In the genomic region with DNA sequence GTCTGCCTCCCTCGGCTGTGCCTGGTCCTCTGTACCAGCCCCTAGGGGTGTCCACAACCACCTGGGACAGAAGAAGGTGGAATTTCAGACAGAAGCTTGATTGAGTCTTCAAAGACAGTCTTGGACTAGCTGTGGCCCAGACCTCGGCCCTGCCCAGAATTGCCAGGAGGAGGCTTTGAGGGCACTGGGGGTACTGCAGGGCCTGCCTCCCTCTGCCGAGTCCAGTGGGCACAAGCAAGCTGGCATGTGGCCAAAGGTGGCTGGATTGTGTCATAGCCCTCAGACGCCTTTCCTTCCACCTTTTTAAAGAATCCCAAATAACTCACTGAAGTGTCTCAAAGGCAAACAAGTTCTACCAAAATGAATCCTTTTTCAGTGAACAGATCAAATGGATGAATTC, we compare ENCODE assay signal across 13 cellular contexts. TPM values are rescaled to one million over a fixed set of nuclear protein-coding genes. Genes with fewer than 3 reads are reported as not detected.
A peak's percentile ranks its signal among the peaks of the same experiment; 100 is the strongest.
DNase-seq lines count a peak whose midpoint lies in the region; ATAC-seq and TF ChIP-seq lines count a peak whose summit lies in the region.
"Had no signal": no experiment of that assay in that cellular context is flagged by ENCODE, and none has a peak within 500 bp of the region (broad histone marks: within the 10 kb centered on the region; RNA-seq: fewer than 3 reads in every experiment).

No MANE protein-coding gene starts in this region.

- TF ChIP-seq CTCF in MCF 10A (IDR thresholded peaks at IDR 0.05; ENCODE audit: unreplicated experiment): no peak
- TF ChIP-seq CTCF in mammary epithelial cell (conservative IDR thresholded peaks at IDR 0.05 in 1 of 2, IDR thresholded peaks at IDR 0.05 in 1 of 2; ENCODE audit: extremely low read depth in 1 of 2, insufficient read depth in 1 of 2, low read depth in 1 of 2, low read length in 2 of 2): no peak
- TF ChIP-seq CTCF in endodermal cell (conservative IDR thresholded peaks at IDR 0.05): peak; percentile 30
- TF ChIP-seq CTCF in adrenal gland (IDR thresholded peaks at IDR 0.05): no peak

- H3K36me3 ChIP-seq in mammary epithelial cell (ENCODE audit: insufficient read depth, low read length) (no peaks in the 10 kb centered on the region), endodermal cell (ENCODE audit: control insufficient read depth, insufficient read depth, low read length) (no peaks in the 10 kb centered on the region), adrenal gland (replicated peaks in 1 of 2) (no peaks in the 10 kb centered on the region)
- H3K36me3 ChIP-seq: BLaER1, HAP-1 had no signal

- TF ChIP-seq POLR2A in adrenal gland (IDR thresholded peaks at IDR 0.05): no peak

- H3K27me3 ChIP-seq in mammary epithelial cell (ENCODE audit: insufficient read depth, low read length): no peaks in the 10 kb centered on the region
- no peaks in the 10 kb centered on the region for H3K27me3 ChIP-seq in endodermal cell (ENCODE audit: control insufficient read depth, insufficient read depth, low read length, poor library complexity, severe bottlenecking)
- H3K27me3 ChIP-seq in adrenal gland: no peaks in the 10 kb centered on the region
- H3K27me3 ChIP-seq: BLaER1 had no signal

- H3K9ac ChIP-seq in mammary epithelial cell (ENCODE audit: insufficient read depth, low read length) (no peak overlapping the region), endodermal cell (ENCODE audit: extremely low read depth, low read length, poor library complexity, severe bottlenecking) (no peak overlapping the region)
- H3K9ac ChIP-seq: BLaER1 had no signal

- no peaks in the 10 kb centered on the region for H3K79me2 ChIP-seq in mammary epithelial cell (ENCODE audit: insufficient read depth, low read length)

- H3K4me3 ChIP-seq in mammary epithelial cell (replicated peaks in 1 of 3; ENCODE audit: insufficient read depth in 1 of 3, low read depth in 2 of 3, low read length in 3 of 3) (no peak overlapping the region), endodermal cell (ENCODE audit: low read length) (no peak overlapping the region), adrenal gland (no peak overlapping the region)
- H3K4me3 ChIP-seq: BLaER1, HAP-1 had no signal

- H2AFZ ChIP-seq in mammary epithelial cell (ENCODE audit: low read depth, low read length): no peak overlapping the region

- 88% methylated on average over 2 of the region's 4 CpGs for WGBS in mammary epithelial cell (ENCODE audit: low coverage, missing lambda C conversion rate)
- WGBS in endodermal cell (ENCODE audit: insufficient coverage in 1 of 2, insufficient read length in 1 of 2), 2 experiments: 86 to 92% methylated on average over 3 to 4 of the region's 4 CpGs
- WGBS in adrenal gland, 4 donors: 73 to 95% (median 89%) methylated on average over 2 to 4 of the region's 4 CpGs

- H3K9me3 ChIP-seq in mammary epithelial cell (replicated peaks; ENCODE audit: insufficient read depth, low read length): no peaks in the 10 kb centered on the region
- H3K9me3 ChIP-seq in endodermal cell (ENCODE audit: control insufficient read depth, low read length): no peaks in the 10 kb centered on the region
- no peaks in the 10 kb centered on the region for H3K9me3 ChIP-seq in adrenal gland (replicated peaks in 1 of 3)
- H3K9me3 ChIP-seq: Caco-2, HAP-1 had no signal

- ATAC-seq in GM21447 (IDR thresholded peaks at IDR 0.05; ENCODE audit: unreplicated experiment): no peak

- intact Hi-C loops in MCF 10A (cut with micrococcal nuclease) (no loop called here), mammary epithelial cell (cut with micrococcal nuclease) (no loop called here), adrenal gland (cut with DNase I) (no loop called here)

- H3K36me3 Mint-ChIP-seq in MCF 10A (ENCODE audit: insufficient read depth, unreplicated experiment) (no peaks in the 10 kb centered on the region), endodermal cell (ENCODE audit: low read depth) (no peaks in the 10 kb centered on the region)

- H3K27ac Mint-ChIP-seq in MCF 10A (ENCODE audit: low read depth, unreplicated experiment): no peak overlapping the region
- no peak overlapping the region for H3K27ac Mint-ChIP-seq in endodermal cell
- H3K27ac Mint-ChIP-seq: HFFc6 had no signal

- DNase-seq in MCF 10A (ENCODE audit: unreplicated experiment): peak; percentile 3
- no peak for DNase-seq in mammary epithelial cell
- peak; percentile 26 for DNase-seq in Daoy (ENCODE audit: low read depth)
- peak; percentile 14 for DNase-seq in RKO (ENCODE audit: low spot score)
- no peak for DNase-seq in endodermal cell
- no peak for DNase-seq in NCI-H82 treated with DMSO at 0.1 percent for 48 hours (lab: John Stamatoyannopoulos, UW; ENCODE audit: unreplicated experiment)
- no peak for DNase-seq in adrenal gland
- DNase-seq: Caco-2; CD8-positive, alpha-beta memory T cell; HFFc6 had no signal

- dilution Hi-C loops in mammary epithelial cell (cut with HindIII; ENCODE audit: low sequenced_read_pairs): no loop called here

- in situ Hi-C loops in mammary epithelial cell (cut with MboI; ENCODE audit: low sequenced_read_pairs in 2 of 2): no loop called here

- H3K4me1 Mint-ChIP-seq in MCF 10A (ENCODE audit: insufficient read depth, unreplicated experiment) (no peaks in the 10 kb centered on the region), endodermal cell (peaks cover 3% of the 10 kb centered on the region)
- H3K4me1 Mint-ChIP-seq: CD8-positive, alpha-beta memory T cell had no signal

- H4K20me1 ChIP-seq in mammary epithelial cell (ENCODE audit: insufficient read depth, low read length): no peaks in the 10 kb centered on the region
- H4K20me1 ChIP-seq: BLaER1 had no signal

- no peak overlapping the region for H3K4me2 ChIP-seq in mammary epithelial cell (ENCODE audit: insufficient read depth, low read depth, low read length)
- H3K4me2 ChIP-seq: BLaER1 had no signal

- H3K27me3 Mint-ChIP-seq in MCF 10A (ENCODE audit: insufficient read depth, unreplicated experiment) (no peaks in the 10 kb centered on the region), endodermal cell (ENCODE audit: insufficient read depth) (no peaks in the 10 kb centered on the region)

- H3K9me3 Mint-ChIP-seq in MCF 10A (ENCODE audit: unreplicated experiment) (peaks cover 7% of the 10 kb centered on the region), endodermal cell (no peaks in the 10 kb centered on the region)
- H3K9me3 Mint-ChIP-seq: CD8-positive, alpha-beta memory T cell; HFFc6 had no signal

- CTCF ChIA-PET in MCF 10A (lab: Yijun Ruan, JAX) (no interaction called here), mammary epithelial cell (lab: Charles Lee; ENCODE audit: low non-redundant PET) (no interaction called here)

- H3K27ac ChIP-seq in mammary epithelial cell (ENCODE audit: insufficient read depth, low read depth, low read length) (no peak overlapping the region), endodermal cell (ENCODE audit: low read depth, low read length) (no peak overlapping the region), adrenal gland (no peak overlapping the region)
- H3K27ac ChIP-seq: BLaER1 had no signal

- BruUV-seq in MCF 10A (replicated peaks; lab: Mats Ljungman, UMichigan): no TSS peak
- BruUV-seq in mammary epithelial cell (replicated peaks; lab: Mats Ljungman, UMichigan): no TSS peak

- H3K4me3 Mint-ChIP-seq in MCF 10A (ENCODE audit: unreplicated experiment) (no peak overlapping the region), endodermal cell (no peak overlapping the region)
- H3K4me3 Mint-ChIP-seq: CD8-positive, alpha-beta memory T cell; HFFc6 had no signal

- H3K4me1 ChIP-seq in mammary epithelial cell (ENCODE audit: insufficient read depth, low read length) (no peaks in the 10 kb centered on the region), endodermal cell (ENCODE audit: control insufficient read depth, insufficient read depth, low read length) (no peaks in the 10 kb centered on the region), adrenal gland (replicated peaks in 1 of 2) (no peaks in the 10 kb centered on the region)
- H3K4me1 ChIP-seq: BLaER1, Caco-2 had no signal

- POLR2A ChIA-PET in MCF 10A (lab: Yijun Ruan, JAX): no interaction called here

RNA-seq across cellular contexts. Expression of a gene that starts 29.0 kb away (rescaled TPM):
- 0.21 and 0.52 TPM in 2 replicates for total RNA-seq in MCF 10A (2022)
- under 1 TPM in 1 of 2 donors, not detected in 1; 0.17 TPM for total RNA-seq in mammary epithelial cell
- polyA plus RNA-seq in mammary epithelial cell: 0.07 TPM
- not detected for polyA minus RNA-seq in mammary epithelial cell
- 1.4 and 6.8 TPM in 2 replicates for total RNA-seq in Daoy (2014; rRNA removed; shearing (Covaris generic))
- under 1 TPM in 1 of 2 donors, not detected in 1; 0.42 TPM for total RNA-seq in endodermal cell
- not detected for polyA plus RNA-seq in endodermal cell (2013, experiment 1 of 2)
- 0.17 TPM for polyA plus RNA-seq in endodermal cell (2013, experiment 2 of 2)
- under 1 TPM in 7 of 8 donors, not detected in 1; 0.14 to 0.78 (median 0.31) TPM for total RNA-seq in adrenal gland
- polyA plus RNA-seq in adrenal gland: under 1 TPM; 0.13 to 0.16 (median 0.16) TPM
- total RNA-seq: Caco-2 had no signal
- polyA plus RNA-seq: CD8-positive, alpha-beta memory T cell had no signal

RNA-seq across cellular contexts. Expression of a gene that starts 51.5 kb away (rescaled TPM):
- total RNA-seq in MCF 10A (2022) (61.5 and 73.4 TPM in 2 replicates), mammary epithelial cell (100 to 1,000 TPM in 1 of 2 donors, 10 to 100 TPM in 1; 92.1 to 129 TPM), endodermal cell (10 to 100 TPM; 39.5 to 46.0 TPM), adrenal gland (100 to 1,000 TPM in 1 of 8 donors, 10 to 100 TPM in 7; 35.0 to 158 (median 46.6) TPM)
- polyA plus RNA-seq in mammary epithelial cell (53.5 TPM), adrenal gland (10 to 100 TPM; 39.5 to 67.9 (median 50.9) TPM)
- polyA minus RNA-seq in mammary epithelial cell: 26.1 TPM
- total RNA-seq in Daoy (2014; rRNA removed; shearing (Covaris generic)): 197 and 279 TPM in 2 replicates
- 31.8 TPM for polyA plus RNA-seq in endodermal cell (2013, experiment 1 of 2)
- polyA plus RNA-seq in endodermal cell (2013, experiment 2 of 2): 38.3 TPM

Comparison
In these comparisons a context has a peak if more than half of its experiments do, and no peak if none do; other contexts are left out.
1. DNase-seq: peak in MCF 10A (single experiment), Daoy (single experiment) and RKO (single experiment); none in mammary epithelial cell (single experiment), endodermal cell (single experiment), NCI-H82 treated with DMSO at 0.1 percent for 48 hours (single experiment) and adrenal gland (0 of 7).